In the genomic region with DNA sequence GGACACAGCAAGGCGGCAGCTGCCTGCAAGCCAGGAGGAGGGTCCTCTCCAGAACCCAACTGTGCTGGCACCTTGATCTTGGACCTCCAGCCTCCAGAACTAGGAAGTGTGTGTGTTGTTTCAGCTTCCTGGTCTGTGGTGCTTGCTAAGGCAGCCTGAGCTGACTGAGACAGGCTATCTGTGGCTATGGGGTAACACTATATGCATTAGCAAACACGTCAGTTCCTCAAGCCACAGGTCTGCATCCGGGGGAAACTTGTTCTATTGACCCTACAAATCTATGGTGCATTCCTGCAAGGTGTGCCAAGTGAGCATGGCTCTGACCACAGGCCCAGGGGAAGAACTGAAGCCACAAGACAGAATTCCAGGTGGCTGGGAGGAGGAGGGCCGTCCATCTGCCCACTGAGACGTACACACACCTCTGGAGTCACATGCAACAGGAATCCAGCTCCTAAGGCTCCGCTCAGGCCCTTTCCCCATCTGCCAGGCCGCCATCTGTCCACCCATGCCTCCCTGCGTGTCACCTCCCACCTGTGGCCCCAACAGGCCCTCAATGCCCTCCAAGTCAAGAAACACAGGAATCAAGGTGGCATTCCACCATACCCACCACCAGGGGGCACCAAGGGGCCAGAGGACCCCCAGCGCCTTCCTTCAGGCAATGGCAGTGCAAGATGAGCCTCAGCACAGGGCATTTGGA, we compare ENCODE assay signal across 7 cellular contexts.
DNase-seq lines count a peak whose midpoint lies in the region; ATAC-seq and TF ChIP-seq lines count a peak whose summit lies in the region.

No MANE protein-coding gene starts in this region.

- no peak for TF ChIP-seq POLR2A in gastrocnemius medialis (IDR thresholded peaks at IDR 0.05)

- ATAC-seq in left cardiac atrium (peak; percentile 55 to 69), gastrocnemius medialis (no peak), HG02973 (IDR thresholded peaks at IDR 0.05; ENCODE audit: unreplicated experiment) (no peak)

- no peaks in the 10 kb centered on the region for H3K36me3 Mint-ChIP-seq in activated naive CD8-positive, alpha-beta T cell treated with anti-CD3 and anti-CD28 coated beads for 36 hours

- H3K36me3 ChIP-seq in KMS-11 (ENCODE audit: insufficient read depth) = no peaks in the 10 kb centered on the region
- H3K36me3 ChIP-seq in SK-N-SH (replicated peaks in 1 of 2; ENCODE audit: control insufficient read depth in 1 of 2, insufficient read depth in 2 of 2, low read length in 1 of 2) = no peaks in the 10 kb centered on the region
- H3K36me3 ChIP-seq in gastrocnemius medialis = no peaks in the 10 kb centered on the region

- POLR2A ChIA-PET in SK-N-SH (lab: Yijun Ruan, JAX) = no interaction called here

- DNase-seq in SK-N-SH (peak; percentile 86), left cardiac atrium (peak; percentile 56), gastrocnemius medialis (peak; percentile 6 to 35)
- DNase-seq in activated naive CD8-positive, alpha-beta T cell treated with anti-CD3 and anti-CD28 coated beads for 36 hours = peak; percentile 62

- TF ChIP-seq RAD21 in SK-N-SH (IDR thresholded peaks at IDR 0.05; ENCODE audit: low read length) = peak; percentile 91

- H3K9ac ChIP-seq in KMS-11 = no peak overlapping the region
- H3K9ac ChIP-seq in SK-N-SH = no peak overlapping the region

- no peaks in the 10 kb centered on the region for H3F3A ChIP-seq in SK-N-SH (replicated peaks; ENCODE audit: insufficient read depth)

- H3K4me3 ChIP-seq in KMS-11 (IDR thresholded peaks at IDR 0.05; ENCODE audit: insufficient read depth, low read depth, low read length) (no peak overlapping the region), SK-N-SH (ENCODE audit: low read depth in 2 of 2, low read length in 1 of 2) (peak overlapping the region in 1 of 2 experiments; percentile 49; a peak in 1 of 4 replicates), gastrocnemius medialis (no peak overlapping the region)

- H3K4me1 ChIP-seq in KMS-11 (ENCODE audit: low read depth, poor library complexity, severe bottlenecking) = peaks cover 22% of the 10 kb centered on the region
- H3K4me1 ChIP-seq in SK-N-SH (ENCODE audit: control insufficient read depth in 1 of 2, insufficient read depth in 2 of 2, low read depth in 1 of 2, low read length in 1 of 2) = peaks cover 0 to 37% of the 10 kb centered on the region in 2 experiments; a peak in 1 of 4 replicates
- H3K4me1 ChIP-seq in gastrocnemius medialis = no peaks in the 10 kb centered on the region

- H3K79me2 ChIP-seq in KMS-11 (ENCODE audit: insufficient read depth, low read depth) = no peaks in the 10 kb centered on the region
- H3K79me2 ChIP-seq in SK-N-SH (ENCODE audit: insufficient read depth) = no peaks in the 10 kb centered on the region

- no peaks in the 10 kb centered on the region for H3K4me1 Mint-ChIP-seq in activated naive CD8-positive, alpha-beta T cell treated with anti-CD3 and anti-CD28 coated beads for 36 hours

- H3K9me3 Mint-ChIP-seq in activated naive CD8-positive, alpha-beta T cell treated with anti-CD3 and anti-CD28 coated beads for 36 hours = no peaks in the 10 kb centered on the region

- H3K27ac Mint-ChIP-seq in activated naive CD8-positive, alpha-beta T cell treated with anti-CD3 and anti-CD28 coated beads for 36 hours = no peak overlapping the region

- peaks cover 21% of the 10 kb centered on the region for H3K27me3 Mint-ChIP-seq in activated naive CD8-positive, alpha-beta T cell treated with anti-CD3 and anti-CD28 coated beads for 36 hours

- H3K4me3 Mint-ChIP-seq in activated naive CD8-positive, alpha-beta T cell treated with anti-CD3 and anti-CD28 coated beads for 36 hours = no peak overlapping the region

- no peaks in the 10 kb centered on the region for H3K27me3 ChIP-seq in KMS-11 (ENCODE audit: insufficient read depth, low read depth)
- H3K27me3 ChIP-seq in SK-N-SH (ENCODE audit: insufficient read depth) = peaks cover 37% of the 10 kb centered on the region; the same call in 1 of the 2 replicates
- H3K27me3 ChIP-seq in gastrocnemius medialis = peaks cover 0 to 13% (median 5%) of the 10 kb centered on the region in 3 donors

- TF ChIP-seq CTCF in GM12874 (IDR thresholded peaks at IDR 0.05; ENCODE audit: insufficient read depth, low read depth, low read length) (peak; percentile 88), KMS-11 (conservative IDR thresholded peaks at IDR 0.05; ENCODE audit: low read depth, low read length) (peak; percentile 96), SK-N-SH (IDR thresholded peaks at IDR 0.05) (peak; percentile 73), gastrocnemius medialis (IDR thresholded peaks at IDR 0.05 in 4 of 5, conservative IDR thresholded peaks at IDR 0.05 in 1 of 5) (peak; percentile 38 to 61 (median 52))

- 47% methylated on average over 7 of the region's 9 CpGs for WGBS in SK-N-SH (ENCODE audit: low lambda C conversion rate)

- CTCF ChIA-PET in SK-N-SH (lab: Yijun Ruan, JAX) = interaction anchor here (0.7 to 30.4 kb wide), 23 partner anchors 8 to 359 kb away, joined by 3 to 495 read pairs (median 4); a partner anchor contains a TSS

- TF ChIP-seq EP300 in SK-N-SH (IDR thresholded peaks at IDR 0.05; ENCODE audit: borderline replicate concordance in 1 of 2, low read depth in 1 of 2, low read length in 1 of 2) = no peak

- no peak overlapping the region for H2AFZ ChIP-seq in KMS-11 (ENCODE audit: low read depth)
- no peak overlapping the region for H2AFZ ChIP-seq in SK-N-SH (ENCODE audit: low read depth)

- no peak overlapping the region for H3K4me2 ChIP-seq in KMS-11
- H3K4me2 ChIP-seq in SK-N-SH = no peak overlapping the region

- intact Hi-C loops in left cardiac atrium (cut with DNase I) (loop anchor here (5.0 to 10.0 kb wide), 3 partner anchors 80 to 190 kb away; a partner anchor contains a TSS), gastrocnemius medialis (cut with DNase I; ENCODE audit: low total_unique reads) (loop anchor here (5.0 kb wide), 1 partner anchor 172 kb away; no protein-coding TSS in a partner anchor)

- H4K20me1 ChIP-seq in KMS-11 (ENCODE audit: insufficient read depth) (no peaks in the 10 kb centered on the region), SK-N-SH (ENCODE audit: insufficient read depth) (no peaks in the 10 kb centered on the region)

- in situ Hi-C loops in gastrocnemius medialis (cut with MboI; ENCODE audit: low sequenced_read_pairs in 4 of 4) = loop anchor here in 1 of 4 donors (25.0 kb wide), 1 partner anchor 162 kb away; no protein-coding TSS in a partner anchor

- H3K9me3 ChIP-seq in SK-N-SH = no peaks in the 10 kb centered on the region
- no peaks in the 10 kb centered on the region for H3K9me3 ChIP-seq in gastrocnemius medialis

- H3K27ac ChIP-seq in KMS-11 (no peak overlapping the region), SK-N-SH (ENCODE audit: low read depth in 2 of 2, low read length in 1 of 2) (no peak overlapping the region), gastrocnemius medialis (no peak overlapping the region)

- no peaks in the 10 kb centered on the region for H3K9me2 ChIP-seq in SK-N-SH

TF ChIP-seq in SK-N-SH, 30 proteins besides CTCF, POLR2A, EP300 and RAD21:
- TF ChIP-seq RCOR1 (IDR thresholded peaks at IDR 0.05; ENCODE audit: low read length) (no peak), RFX5 (IDR thresholded peaks at IDR 0.05; ENCODE audit: low read length) (no peak), NFIC (IDR thresholded peaks at IDR 0.05; ENCODE audit: borderline replicate concordance) (no peak), FOXJ3 (CRISPR knock-in tag; IDR thresholded peaks at IDR 0.05) (no peak), ELF1 (IDR thresholded peaks at IDR 0.05) (no peak), GABPA (IDR thresholded peaks at IDR 0.05; ENCODE audit: low read depth) (no peak), CHD2 (IDR thresholded peaks at IDR 0.05; ENCODE audit: low read length, partially characterized antibody) (peak; percentile 18), NRF1 (IDR thresholded peaks at IDR 0.05; ENCODE audit: low read depth, low read length) (no peak), SMC3 (IDR thresholded peaks at IDR 0.05; ENCODE audit: low read depth, low read length) (peak; percentile 87), TEAD4 (IDR thresholded peaks at IDR 0.05; ENCODE audit: borderline replicate concordance, insufficient read depth) (no peak), TAF1 (IDR thresholded peaks at IDR 0.05; ENCODE audit: borderline replicate concordance, low read depth, low read length) (no peak)
- TF ChIP-seq, protein P1, sequence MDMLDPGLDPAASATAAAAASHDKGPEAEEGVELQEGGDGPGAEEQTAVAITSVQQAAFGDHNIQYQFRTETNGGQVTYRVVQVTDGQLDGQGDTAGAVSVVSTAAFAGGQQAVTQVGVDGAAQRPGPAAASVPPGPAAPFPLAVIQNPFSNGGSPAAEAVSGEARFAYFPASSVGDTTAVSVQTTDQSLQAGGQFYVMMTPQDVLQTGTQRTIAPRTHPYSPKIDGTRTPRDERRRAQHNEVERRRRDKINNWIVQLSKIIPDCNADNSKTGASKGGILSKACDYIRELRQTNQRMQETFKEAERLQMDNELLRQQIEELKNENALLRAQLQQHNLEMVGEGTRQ (IDR thresholded peaks at IDR 0.05; ENCODE audit: borderline replicate concordance, low read depth, low read length) = no peak

Comparison
In these comparisons a context has a peak if more than half of its experiments do, and no peak if none do; other contexts are left out.
1. DNase-seq: peak in every context shown above with its lines; median percentile 86 in SK-N-SH; 62 in activated naive CD8-positive, alpha-beta T cell treated with anti-CD3 and anti-CD28 coated beads for 36 hours; 56 in left cardiac atrium; 20 in gastrocnemius medialis.
2. ATAC-seq: peak in left cardiac atrium (2 of 2); none in gastrocnemius medialis (0 of 2) and HG02973 (single experiment).
3. Peak in every context shown above with its lines, with median percentiles within 50 percentile points of each other: CTCF ChIP-seq.